24 cellular contexts compared by ENCODE assay signal in the genomic region with DNA sequence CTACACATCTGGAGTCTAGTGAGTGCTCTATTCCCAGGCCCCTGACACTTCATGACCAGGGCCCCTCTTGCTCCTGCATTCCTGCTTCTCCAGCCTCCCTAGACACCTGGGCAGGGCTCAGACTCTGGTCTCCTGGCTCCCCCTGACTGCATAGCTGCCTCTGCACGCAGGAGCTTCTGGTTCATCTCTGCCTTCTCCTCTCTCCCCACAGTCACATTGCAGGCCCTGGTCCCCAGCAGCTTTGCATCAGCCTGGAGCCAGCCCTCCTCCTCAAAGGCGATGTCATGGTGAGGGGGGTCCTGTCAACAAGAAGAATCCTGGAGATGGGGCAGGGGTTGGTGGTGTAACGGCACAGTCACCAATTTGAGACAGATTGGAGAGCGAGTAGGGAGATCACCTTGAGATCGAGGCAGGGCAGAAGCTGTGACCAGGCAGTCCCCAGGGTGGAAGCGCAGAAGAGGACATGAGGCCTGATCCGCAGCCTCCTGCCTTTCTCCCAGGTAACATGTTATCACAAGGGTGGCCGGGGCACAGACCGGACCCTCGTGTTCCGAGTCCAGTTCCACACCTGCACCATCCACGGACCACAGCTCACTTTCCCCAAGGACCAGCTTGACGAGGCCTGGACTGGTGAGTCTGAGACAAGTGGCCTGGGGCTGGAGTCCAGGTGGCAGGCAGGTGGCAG. TPM values are rescaled to one million over a fixed set of nuclear protein-coding genes. Genes with fewer than 3 reads are reported as not detected.
DNase-seq lines count a peak whose midpoint lies in the region; ATAC-seq and TF ChIP-seq lines count a peak whose summit lies in the region.
"Had no signal": no experiment of that assay in that cellular context is flagged by ENCODE, and none has a peak within 500 bp of the region (broad histone marks: within the 10 kb centered on the region; RNA-seq: fewer than 3 reads in every experiment).

No MANE protein-coding gene starts in this region.

- ATAC-seq in left ventricle myocardium superior (no peak), Right ventricle myocardium superior (ENCODE audit: poor library complexity) (no peak), gastroesophageal sphincter (no peak), HG02973 (IDR thresholded peaks at IDR 0.05; ENCODE audit: unreplicated experiment) (no peak)
- ATAC-seq: activated naive CD4-positive, alpha-beta T cell treated with anti-CD3 and anti-CD28 coated beads, Interleukin-2, amount 50 U/mL, for 72 hours; esophagus mucosa; natural killer cell; Panc1 had no signal

- DNase-seq in left ventricle myocardium superior (peak; percentile 37), Right ventricle myocardium superior (no peak), osteocyte (ENCODE audit: extremely low spot score, unreplicated experiment) (no peak), NCI-H1930 (lab: John Stamatoyannopoulos, UW) (no peak), cerebellum (ENCODE audit: low spot score) (no peak), iPS-NIHi11 (ENCODE audit: low spot score) (no peak)
- DNase-seq: activated CD4-positive, alpha-beta T cell treated with anti-CD3 and anti-CD28 coated beads, Interleukin-2, amount 10 ng/mL, durations not matched to agents 7 days and 5 days; activated T-cell treated with anti-CD3 and anti-CD28 coated beads for 4 hours; Karpas-422; natural killer cell; NCI-H1092; NCI-H2171 treated with DMSO at 0.1 percent for 48 hours; NCI-H748 treated with DMSO at 0.1 percent for 48 hours; retina; stimulated activated naive CD4-positive, alpha-beta T cell had no signal

- TF ChIP-seq EP300 in gastroesophageal sphincter (IDR thresholded peaks at IDR 0.05) = no peak

- intact Hi-C loops in left ventricle myocardium superior (cut with micrococcal nuclease) = no loop called here
- intact Hi-C loops in Right ventricle myocardium superior (cut with DNase I) = no loop called here

- no peaks in the 10 kb centered on the region for H3K27me3 Mint-ChIP-seq in osteocyte (ENCODE audit: unreplicated experiment)
- H3K27me3 Mint-ChIP-seq: activated CD4-positive, alpha-beta T cell treated with anti-CD3 and anti-CD28 coated beads, Interleukin-2, amount 10 ng/mL, durations not matched to agents 7 days and 5 days; CD4-positive, alpha-beta memory T cell had no signal

- no peaks in the 10 kb centered on the region for H3K9me3 ChIP-seq in gastroesophageal sphincter

- H3K9me3 Mint-ChIP-seq in osteocyte (ENCODE audit: unreplicated experiment) = no peaks in the 10 kb centered on the region
- H3K9me3 Mint-ChIP-seq: activated CD4-positive, alpha-beta T cell treated with anti-CD3 and anti-CD28 coated beads, Interleukin-2, amount 10 ng/mL, durations not matched to agents 7 days and 5 days; activated naive CD4-positive, alpha-beta T cell treated with anti-CD3 and anti-CD28 coated beads, Interleukin-2, amount 50 U/mL, for 72 hours; CD4-positive, alpha-beta memory T cell; memory B cell; natural killer cell had no signal

- TF ChIP-seq CTCF in gastroesophageal sphincter (IDR thresholded peaks at IDR 0.05) (no peak), osteocyte (IDR thresholded peaks at IDR 0.05) (no peak)

- H3K4me1 ChIP-seq in gastroesophageal sphincter = peaks cover 0 to 96% (median 51%) of the 10 kb centered on the region in 3 donors

- no peaks in the 10 kb centered on the region for H3K27me3 ChIP-seq in gastroesophageal sphincter
- H3K27me3 ChIP-seq: dorsolateral prefrontal cortex had no signal

- 67% methylated on average over 1 of the region's 13 CpGs; no CpG with 5 or more reads in 1 of the 2 donors for WGBS in gastroesophageal sphincter (ENCODE audit: low coverage in 1 of 2), 2 donors

- peaks cover 49% of the 10 kb centered on the region for H3K4me1 Mint-ChIP-seq in osteocyte (ENCODE audit: unreplicated experiment)

- H3K4me3 ChIP-seq in gastroesophageal sphincter = no peak overlapping the region
- H3K4me3 ChIP-seq: dorsolateral prefrontal cortex had no signal

- H3K36me3 Mint-ChIP-seq in osteocyte (ENCODE audit: unreplicated experiment) = peaks cover 23% of the 10 kb centered on the region
- H3K36me3 Mint-ChIP-seq: activated naive CD4-positive, alpha-beta T cell treated with anti-CD3 and anti-CD28 coated beads, Interleukin-2, amount 50 U/mL, for 72 hours; CD4-positive, alpha-beta memory T cell; memory B cell; natural killer cell had no signal

- no peak for TF ChIP-seq POLR2A in gastroesophageal sphincter (IDR thresholded peaks at IDR 0.05)

- peaks cover 0 to 87% of the 10 kb centered on the region in 2 donors for H3K36me3 ChIP-seq in gastroesophageal sphincter

- peak overlapping the region; percentile 24 for H3K27ac Mint-ChIP-seq in osteocyte (ENCODE audit: unreplicated experiment)
- H3K27ac Mint-ChIP-seq: activated CD4-positive, alpha-beta T cell treated with anti-CD3 and anti-CD28 coated beads, Interleukin-2, amount 10 ng/mL, durations not matched to agents 7 days and 5 days; activated naive CD4-positive, alpha-beta T cell treated with anti-CD3 and anti-CD28 coated beads, Interleukin-2, amount 50 U/mL, for 72 hours; memory B cell; natural killer cell had no signal

- H3K27ac ChIP-seq in gastroesophageal sphincter = peak overlapping the region in 3 of 4 donors; percentile 2 to 95 (median 85)

- no peak overlapping the region for H3K4me3 Mint-ChIP-seq in osteocyte (ENCODE audit: unreplicated experiment)
- H3K4me3 Mint-ChIP-seq: activated CD4-positive, alpha-beta T cell treated with anti-CD3 and anti-CD28 coated beads, Interleukin-2, amount 10 ng/mL, durations not matched to agents 7 days and 5 days; CD4-positive, alpha-beta memory T cell; memory B cell; natural killer cell had no signal

RNA-seq across cellular contexts. Expression of a gene that starts 8.1 kb away (rescaled TPM):
- 120 TPM for total RNA-seq in left ventricle myocardium superior
- total RNA-seq in Right ventricle myocardium superior = 107 TPM
- 100 to 1,000 TPM; 108 to 323 (median 182) TPM for total RNA-seq in gastroesophageal sphincter
- total RNA-seq in osteocyte = 107 and 116 TPM in 2 replicates
- total RNA-seq in cerebellum = 26.7 TPM

RNA-seq across cellular contexts. Expression of a gene that starts 21.2 kb away (rescaled TPM):
- 39.8 TPM for total RNA-seq in left ventricle myocardium superior
- 37.8 TPM for total RNA-seq in Right ventricle myocardium superior
- total RNA-seq in gastroesophageal sphincter = 100 to 1,000 TPM in 2 of 4 donors, 10 to 100 TPM in 2; 79.1 to 137 (median 110) TPM
- 28.3 and 29.0 TPM in 2 replicates for total RNA-seq in osteocyte
- total RNA-seq in cerebellum = 16.0 TPM

RNA-seq across cellular contexts. Expression of a gene that starts 39.5 kb away (rescaled TPM):
- total RNA-seq in left ventricle myocardium superior (45.5 TPM), Right ventricle myocardium superior (50.2 TPM), gastroesophageal sphincter (1,000 to 10,000 TPM in 2 of 4 donors, 100 to 1,000 TPM in 2; 632 to 1,838 (median 914) TPM), osteocyte (18.8 and 22.3 TPM in 2 replicates), cerebellum (5.5 TPM)

RNA-seq across cellular contexts. Expression of a gene that starts 45.3 kb away (rescaled TPM):
- total RNA-seq in left ventricle myocardium superior (0.12 TPM), Right ventricle myocardium superior (not detected), gastroesophageal sphincter (under 1 TPM in 1 of 4 donors, not detected in 3; 0.31 TPM), osteocyte (not detected in 2 replicates), cerebellum (0.27 TPM)
- total RNA-seq: esophagus mucosa, HT1080, natural killer cell had no signal

RNA-seq across cellular contexts. Expression of a gene that starts 51.7 kb away (rescaled TPM):
- total RNA-seq in left ventricle myocardium superior (513 TPM), Right ventricle myocardium superior (434 TPM), gastroesophageal sphincter (100 to 1,000 TPM; 521 to 701 (median 591) TPM), osteocyte (516 and 555 TPM in 2 replicates), cerebellum (410 TPM)

Comparison
In these comparisons a context has a peak if more than half of its experiments do, and no peak if none do; other contexts are left out.
1. RNA of a gene that starts 39.5 kb away (total RNA-seq): 632 to 1,838 TPM in gastroesophageal sphincter; 50.2 TPM in Right ventricle myocardium superior (single experiment), 45.5 TPM in left ventricle myocardium superior (single experiment), 18.8 to 22.3 TPM in osteocyte and 5.5 TPM in cerebellum (single experiment); every median in the first group is over 10 times any median in the second.